30 cellular contexts compared by ENCODE assay signal in genomic region chr10:113446739-113447138, GRCh38.
"Had no signal": no experiment of that assay in that cellular context is flagged by ENCODE, and none has a peak within 500 bp of the region (broad histone marks: within the 10 kb centered on the region; RNA-seq: fewer than 3 reads in every experiment).

No MANE protein-coding gene starts in this region.

- DNase-seq: activated CD4-positive, alpha-beta memory T cell treated with anti-CD3 and anti-CD28 coated beads, Interleukin-2, amount 10 ng/mL, durations not matched to agents 7 days and 5 days; activated CD4-positive, alpha-beta T cell treated with anti-CD3 and anti-CD28 coated beads for 1 hour; activated CD4-positive, alpha-beta T cell treated with anti-CD3 and anti-CD28 coated beads for 48 hours; activated CD4-positive, CD25-positive, alpha-beta regulatory T cell; activated CD8-positive, alpha-beta memory T cell treated with anti-CD3 and anti-CD28 coated beads for 24 hours; activated CD8-positive, alpha-beta memory T cell treated with anti-CD3 and anti-CD28 coated beads, Interleukin-2, amount 10 ng/mL, durations not matched to agents 7 days and 5 days; activated CD8-positive, alpha-beta memory T cell treated with anti-CD3 and anti-CD28 coated beads, Interleukin-2, amount 50 U/mL, for 48 hours; activated effector memory CD4-positive, alpha-beta T cell treated with Interleukin-2 at 50 U/mL for 16 hours; activated naive CD4-positive, alpha-beta T cell treated with anti-CD3 and anti-CD28 coated beads, Interleukin-2, amount 10 ng/mL, durations not matched to agents 7 days and 5 days; activated naive CD8-positive, alpha-beta T cell treated with anti-CD3 and anti-CD28 coated beads, Interleukin-2, amount 10 ng/mL, durations not matched to agents 7 days and 5 days; activated T-cell treated with anti-CD3 and anti-CD28 coated beads, Interleukin-2, amount 50 U/mL, for 48 hours; caudate nucleus; Kasumi-1; KG1; MG63; NCI-H1048; NCI-H1105 treated with DMSO at 0.1 percent for 48 hours; NCI-H1436; NCI-H1694; NCI-H1930; NCI-H2081 treated with DMSO at 0.1 percent for 48 hours; NCI-H345; NCI-H524 treated with DMSO at 0.1 percent for 48 hours; SHP77; SJCRH30; T1000; WERI-Rb-1 had no signal

- H3K9me3 Mint-ChIP-seq: activated CD4-positive, alpha-beta memory T cell treated with anti-CD3 and anti-CD28 coated beads, Interleukin-2, amount 10 ng/mL, durations not matched to agents 7 days and 5 days; activated naive CD4-positive, alpha-beta T cell treated with anti-CD3 and anti-CD28 coated beads, Interleukin-2, amount 10 ng/mL, durations not matched to agents 7 days and 5 days; activated naive CD8-positive, alpha-beta T cell treated with anti-CD3 and anti-CD28 coated beads, Interleukin-2, amount 10 ng/mL, durations not matched to agents 7 days and 5 days had no signal

- H3K4me3 Mint-ChIP-seq: activated CD4-positive, alpha-beta memory T cell treated with anti-CD3 and anti-CD28 coated beads, Interleukin-2, amount 10 ng/mL, durations not matched to agents 7 days and 5 days; activated CD8-positive, alpha-beta memory T cell treated with anti-CD3 and anti-CD28 coated beads, Interleukin-2, amount 10 ng/mL, durations not matched to agents 7 days and 5 days; activated naive CD4-positive, alpha-beta T cell treated with anti-CD3 and anti-CD28 coated beads, Interleukin-2, amount 10 ng/mL, durations not matched to agents 7 days and 5 days; activated naive CD8-positive, alpha-beta T cell treated with anti-CD3 and anti-CD28 coated beads, Interleukin-2, amount 10 ng/mL, durations not matched to agents 7 days and 5 days; brain had no signal

- H3K9me3 ChIP-seq: MG63, SJCRH30 had no signal

- H3K27ac Mint-ChIP-seq: activated CD4-positive, alpha-beta memory T cell treated with anti-CD3 and anti-CD28 coated beads, Interleukin-2, amount 10 ng/mL, durations not matched to agents 7 days and 5 days; activated CD8-positive, alpha-beta memory T cell treated with anti-CD3 and anti-CD28 coated beads, Interleukin-2, amount 10 ng/mL, durations not matched to agents 7 days and 5 days; activated naive CD4-positive, alpha-beta T cell treated with anti-CD3 and anti-CD28 coated beads, Interleukin-2, amount 10 ng/mL, durations not matched to agents 7 days and 5 days; activated naive CD8-positive, alpha-beta T cell treated with anti-CD3 and anti-CD28 coated beads, Interleukin-2, amount 10 ng/mL, durations not matched to agents 7 days and 5 days; brain had no signal

- H3K36me3 ChIP-seq: MG63, SJCRH30, WERI-Rb-1 had no signal

- H3K36me3 Mint-ChIP-seq: activated CD8-positive, alpha-beta memory T cell treated with anti-CD3 and anti-CD28 coated beads, Interleukin-2, amount 10 ng/mL, durations not matched to agents 7 days and 5 days; activated naive CD4-positive, alpha-beta T cell treated with anti-CD3 and anti-CD28 coated beads, Interleukin-2, amount 10 ng/mL, durations not matched to agents 7 days and 5 days; activated naive CD8-positive, alpha-beta T cell treated with anti-CD3 and anti-CD28 coated beads, Interleukin-2, amount 10 ng/mL, durations not matched to agents 7 days and 5 days; brain had no signal

- H3K4me1 Mint-ChIP-seq: activated CD4-positive, alpha-beta memory T cell treated with anti-CD3 and anti-CD28 coated beads, Interleukin-2, amount 10 ng/mL, durations not matched to agents 7 days and 5 days; activated CD8-positive, alpha-beta memory T cell treated with anti-CD3 and anti-CD28 coated beads, Interleukin-2, amount 10 ng/mL, durations not matched to agents 7 days and 5 days; activated naive CD4-positive, alpha-beta T cell treated with anti-CD3 and anti-CD28 coated beads, Interleukin-2, amount 10 ng/mL, durations not matched to agents 7 days and 5 days; activated naive CD8-positive, alpha-beta T cell treated with anti-CD3 and anti-CD28 coated beads, Interleukin-2, amount 10 ng/mL, durations not matched to agents 7 days and 5 days had no signal

- ATAC-seq: activated CD8-positive, alpha-beta memory T cell treated with anti-CD3 and anti-CD28 coated beads, Interleukin-2, amount 10 ng/mL, durations not matched to agents 7 days and 5 days; Panc1 had no signal

- H3K4me1 ChIP-seq: SJCRH30 had no signal

- H3K4me3 ChIP-seq: MG63, SJCRH30, SK-N-MC had no signal
